Comparison of ENCODE assay signal across 12 cellular contexts in genomic region chr13:23447927-23448326, GRCh38. TPM values are rescaled to one million over a fixed set of nuclear protein-coding genes. Genes with fewer than 3 reads are reported as not detected.
DNase-seq lines count a peak whose midpoint lies in the region; ATAC-seq and TF ChIP-seq lines count a peak whose summit lies in the region.
"Had no signal": no experiment of that assay in that cellular context is flagged by ENCODE, and none has a peak within 500 bp of the region (broad histone marks: within the 10 kb centered on the region; RNA-seq: fewer than 3 reads in every experiment).

No MANE protein-coding gene starts in this region.

- H3K27me3 ChIP-seq in adipocyte (replicated peaks; ENCODE audit: control insufficient read depth, insufficient read depth, low read length) = no peaks in the 10 kb centered on the region
- no peaks in the 10 kb centered on the region for H3K27me3 ChIP-seq in heart right ventricle
- H3K27me3 ChIP-seq: tibial artery had no signal

- ATAC-seq in heart right ventricle (peak in 7 of 8 donors; percentile 43 to 87 (median 68)), HG03280 (IDR thresholded peaks at IDR 0.05; ENCODE audit: unreplicated experiment) (no peak), GM21528 (IDR thresholded peaks at IDR 0.05; ENCODE audit: low FRiP score, unreplicated experiment) (no peak), HG02981 (IDR thresholded peaks at IDR 0.05; ENCODE audit: unreplicated experiment) (no peak)
- ATAC-seq: PC-3 had no signal

- no peak overlapping the region for H3K9ac ChIP-seq in adipocyte (ENCODE audit: low read length)

- H3K4me1 ChIP-seq in adipocyte (ENCODE audit: control insufficient read depth, insufficient read depth, low read length) (peaks cover 9% of the 10 kb centered on the region), heart right ventricle (no peaks in the 10 kb centered on the region)
- H3K4me1 ChIP-seq: tibial artery had no signal

- H3K36me3 ChIP-seq in adipocyte (ENCODE audit: control insufficient read depth, insufficient read depth, low read length, severe bottlenecking) = no peaks in the 10 kb centered on the region
- H3K36me3 ChIP-seq in heart right ventricle = no peaks in the 10 kb centered on the region
- H3K36me3 ChIP-seq: tibial artery had no signal

- DNase-seq in AG08395 (ENCODE audit: low spot score) (peak; percentile 63), HCEC 1CT (peak; percentile 95), adipocyte (ENCODE audit: low read depth) (peak; percentile 48), heart right ventricle (no peak)
- no peak for DNase-seq in activated CD4-positive, CD25-positive, alpha-beta regulatory T cell (lab: John Stamatoyannopoulos, UW)
- DNase-seq: activated B cell treated with CpG ODN at 0.5 μM for 24 hours, erythroblast, PC-3, tibial artery had no signal

- intact Hi-C loops in heart right ventricle (cut with DNase I) = no loop called here

- H3K9me3 ChIP-seq in adipocyte (ENCODE audit: control insufficient read depth, low read length) = no peaks in the 10 kb centered on the region
- no peaks in the 10 kb centered on the region for H3K9me3 ChIP-seq in heart right ventricle
- H3K9me3 ChIP-seq: tibial artery had no signal

- H3K27ac ChIP-seq in heart right ventricle = peak overlapping the region in 2 of 10 donors; percentile 14 to 29
- H3K27ac ChIP-seq: tibial artery had no signal

- WGBS in heart right ventricle, 2 donors = 69 to 73% methylated on average over 3 of the region's 3 CpGs

- no peak for TF ChIP-seq CTCF in heart right ventricle (IDR thresholded peaks at IDR 0.05)

- H3K4me3 ChIP-seq in adipocyte (ENCODE audit: low read length) (no peak overlapping the region), heart right ventricle (no peak overlapping the region)
- H3K4me3 ChIP-seq: tibial artery had no signal

RNA-seq across cellular contexts. Expression of gene SACS, which starts 14.4 kb away (rescaled TPM):
- 10 to 100 TPM in 8 of 10 donors, 1 to 10 TPM in 2; 7.2 to 44.5 (median 22.6) TPM for total RNA-seq in heart right ventricle
- polyA plus RNA-seq in heart right ventricle = 1 to 10 TPM; 4.7 to 5.8 TPM

Comparison
In these comparisons a context has a peak if more than half of its experiments do, and no peak if none do; other contexts are left out.
1. DNase-seq: peak in AG08395 (single experiment), HCEC 1CT (single experiment) and adipocyte (single experiment); none in heart right ventricle (0 of 2) and activated CD4-positive, CD25-positive, alpha-beta regulatory T cell (0 of 4).
2. ATAC-seq: peak in heart right ventricle (7 of 8); none in HG03280 (single experiment), GM21528 (single experiment) and HG02981 (single experiment).